Comparison of ENCODE assay signal across 24 cellular contexts in genomic region chr7:21084286-21084685, GRCh38.
"Had no signal": no experiment of that assay in that cellular context is flagged by ENCODE, and none has a peak within 500 bp of the region (broad histone marks: within the 10 kb centered on the region; RNA-seq: fewer than 3 reads in every experiment).

No MANE protein-coding gene starts in this region.

- DNase-seq: activated B cell treated with CpG ODN at 0.5 μM for 24 hours; activated CD4-positive, alpha-beta memory T cell treated with anti-CD3 and anti-CD28 coated beads, Interleukin-2, amount 10 ng/mL, durations not matched to agents 7 days and 5 days; activated CD4-positive, alpha-beta T cell treated with anti-CD3 and anti-CD28 coated beads, Interleukin-2, amount 10 ng/mL, durations not matched to agents 7 days and 5 days; activated gamma-delta T cell treated with Interleukin-2 at 50 U/mL for 16 hours; activated naive CD4-positive, alpha-beta T cell treated with anti-CD3 and anti-CD28 coated beads, Interleukin-2, amount 10 ng/mL, durations not matched to agents 7 days and 5 days; activated naive CD8-positive, alpha-beta T cell treated with anti-CD3 and anti-CD28 coated beads, Interleukin-2, amount 10 ng/mL, durations not matched to agents 7 days and 5 days; activated T-cell treated with anti-CD3 and anti-CD28 coated beads for 4 hours; activated T-cell treated with anti-CD3 and anti-CD28 coated beads, Interleukin-2, amount 50 U/mL, for 48 hours; aorta; Karpas-422; NCI-H1048; NCI-H1930; NCI-H2171; NCI-H2227 treated with DMSO at 0.1 percent for 48 hours; NCI-H446 treated with DMSO at 0.1 percent for 48 hours; NCI-H526 treated with DMSO at 0.1 percent for 48 hours; NCI-H82; Peyer's patch; SIG-M5; T-helper 2 cell; T1000 had no signal

- H3K9me3 ChIP-seq: Peyer's patch had no signal

- ATAC-seq: activated T-helper 17 cell treated with anti-CD3 and anti-CD28 coated beads, Interleukin-2, amount 50 U/mL, for 72 hours had no signal

- H3K36me3 Mint-ChIP-seq: activated naive CD4-positive, alpha-beta T cell treated with anti-CD3 and anti-CD28 coated beads, Interleukin-2, amount 10 ng/mL, durations not matched to agents 7 days and 5 days; activated naive CD8-positive, alpha-beta T cell treated with anti-CD3 and anti-CD28 coated beads, Interleukin-2, amount 10 ng/mL, durations not matched to agents 7 days and 5 days had no signal

- H3K4me1 Mint-ChIP-seq: activated B cell treated with CpG ODN at 0.5 μM for 24 hours; activated CD4-positive, alpha-beta memory T cell treated with anti-CD3 and anti-CD28 coated beads, Interleukin-2, amount 10 ng/mL, durations not matched to agents 7 days and 5 days; activated CD4-positive, alpha-beta T cell treated with anti-CD3 and anti-CD28 coated beads, Interleukin-2, amount 10 ng/mL, durations not matched to agents 7 days and 5 days; activated naive CD4-positive, alpha-beta T cell treated with anti-CD3 and anti-CD28 coated beads, Interleukin-2, amount 10 ng/mL, durations not matched to agents 7 days and 5 days; activated naive CD8-positive, alpha-beta T cell treated with anti-CD3 and anti-CD28 coated beads, Interleukin-2, amount 10 ng/mL, durations not matched to agents 7 days and 5 days; activated T-helper 17 cell treated with anti-CD3 and anti-CD28 coated beads, Interleukin-2, amount 50 U/mL, for 72 hours; central memory CD8-positive, alpha-beta T cell had no signal

- H3K4me3 Mint-ChIP-seq: activated B cell treated with CpG ODN at 0.5 μM for 24 hours; activated CD4-positive, alpha-beta memory T cell treated with anti-CD3 and anti-CD28 coated beads, Interleukin-2, amount 10 ng/mL, durations not matched to agents 7 days and 5 days; activated CD4-positive, alpha-beta T cell treated with anti-CD3 and anti-CD28 coated beads, Interleukin-2, amount 10 ng/mL, durations not matched to agents 7 days and 5 days; activated naive CD4-positive, alpha-beta T cell treated with anti-CD3 and anti-CD28 coated beads, Interleukin-2, amount 10 ng/mL, durations not matched to agents 7 days and 5 days; activated naive CD8-positive, alpha-beta T cell treated with anti-CD3 and anti-CD28 coated beads, Interleukin-2, amount 10 ng/mL, durations not matched to agents 7 days and 5 days; activated T-helper 17 cell treated with anti-CD3 and anti-CD28 coated beads, Interleukin-2, amount 50 U/mL, for 72 hours; central memory CD8-positive, alpha-beta T cell had no signal

- H3K27ac Mint-ChIP-seq: activated B cell treated with CpG ODN at 0.5 μM for 24 hours; activated CD4-positive, alpha-beta memory T cell treated with anti-CD3 and anti-CD28 coated beads, Interleukin-2, amount 10 ng/mL, durations not matched to agents 7 days and 5 days; activated CD4-positive, alpha-beta T cell treated with anti-CD3 and anti-CD28 coated beads, Interleukin-2, amount 10 ng/mL, durations not matched to agents 7 days and 5 days; activated naive CD4-positive, alpha-beta T cell treated with anti-CD3 and anti-CD28 coated beads, Interleukin-2, amount 10 ng/mL, durations not matched to agents 7 days and 5 days; activated naive CD8-positive, alpha-beta T cell treated with anti-CD3 and anti-CD28 coated beads, Interleukin-2, amount 10 ng/mL, durations not matched to agents 7 days and 5 days; activated T-helper 17 cell treated with anti-CD3 and anti-CD28 coated beads, Interleukin-2, amount 50 U/mL, for 72 hours had no signal

- H3K27me3 ChIP-seq: Peyer's patch had no signal

- FAIRE-seq: TTC549 had no signal

- H3K36me3 ChIP-seq: Peyer's patch had no signal

- H3K4me3 ChIP-seq: Peyer's patch had no signal

- H3K9me3 Mint-ChIP-seq: activated CD4-positive, alpha-beta memory T cell treated with anti-CD3 and anti-CD28 coated beads, Interleukin-2, amount 10 ng/mL, durations not matched to agents 7 days and 5 days; activated CD4-positive, alpha-beta T cell treated with anti-CD3 and anti-CD28 coated beads, Interleukin-2, amount 10 ng/mL, durations not matched to agents 7 days and 5 days; activated naive CD4-positive, alpha-beta T cell treated with anti-CD3 and anti-CD28 coated beads, Interleukin-2, amount 10 ng/mL, durations not matched to agents 7 days and 5 days; activated naive CD8-positive, alpha-beta T cell treated with anti-CD3 and anti-CD28 coated beads, Interleukin-2, amount 10 ng/mL, durations not matched to agents 7 days and 5 days; central memory CD8-positive, alpha-beta T cell had no signal

- H3K4me1 ChIP-seq: Peyer's patch had no signal

- H3K27me3 Mint-ChIP-seq: activated naive CD4-positive, alpha-beta T cell treated with anti-CD3 and anti-CD28 coated beads, Interleukin-2, amount 10 ng/mL, durations not matched to agents 7 days and 5 days had no signal

- H3K27ac ChIP-seq: Peyer's patch had no signal
